In the genomic region with DNA sequence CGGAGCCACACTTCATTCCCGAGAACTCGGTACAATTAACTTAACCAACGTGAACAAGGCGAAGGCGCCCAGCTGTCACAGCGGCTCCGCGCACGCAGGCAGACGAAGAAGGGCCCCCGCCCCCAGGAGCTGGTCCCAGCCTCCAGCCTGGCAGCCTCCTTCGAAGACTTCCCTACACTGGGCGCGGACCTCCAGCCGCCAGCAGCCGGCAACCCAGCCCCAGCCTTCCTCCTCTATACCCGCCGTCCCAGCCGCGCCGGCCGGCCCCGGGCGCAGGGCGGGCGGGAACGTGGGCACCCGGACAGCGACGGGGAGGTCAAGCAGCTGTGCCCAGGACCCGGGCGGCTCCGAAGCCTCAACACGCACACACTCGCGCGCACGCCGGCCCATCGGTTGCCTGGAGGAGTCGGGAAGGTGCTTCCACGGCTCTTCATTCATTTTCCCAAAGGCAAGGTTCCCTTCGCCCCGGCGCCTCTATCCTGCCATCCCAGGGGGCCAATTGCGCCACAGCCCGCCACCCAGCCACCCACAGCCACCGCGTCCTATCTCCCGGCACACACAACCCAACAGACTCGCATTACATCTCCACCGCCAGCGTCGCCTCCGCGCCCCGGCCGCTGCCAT, we compare ENCODE assay signal across 1 cellular context.
TF ChIP-seq lines count a peak whose summit lies in the region.

No MANE protein-coding gene starts in this region.

TF ChIP-seq in HCT116, 20 proteins besides CTCF, POLR2A, EP300 and RAD21 (continued from another document):
- TF ChIP-seq ZFX (IDR thresholded peaks at IDR 0.05) (no peak), EGR1 (IDR thresholded peaks at IDR 0.05; ENCODE audit: low read depth) (no peak), FOSL1 (IDR thresholded peaks at IDR 0.05; ENCODE audit: low read depth) (no peak), POLR2AphosphoS5 (IDR thresholded peaks at IDR 0.05; ENCODE audit: low read depth, low read length) (no peak), CEBPB (IDR thresholded peaks at IDR 0.05; ENCODE audit: low read depth) (no peak), TCF7L2 (IDR thresholded peaks at IDR 0.05; ENCODE audit: borderline replicate concordance, extremely low read depth, insufficient read depth, insufficient read length) (no peak)
TF ChIP-seq in HCT116: peak in this region for 0.
